Comparison of ENCODE assay signal across 9 cellular contexts in the genomic region with DNA sequence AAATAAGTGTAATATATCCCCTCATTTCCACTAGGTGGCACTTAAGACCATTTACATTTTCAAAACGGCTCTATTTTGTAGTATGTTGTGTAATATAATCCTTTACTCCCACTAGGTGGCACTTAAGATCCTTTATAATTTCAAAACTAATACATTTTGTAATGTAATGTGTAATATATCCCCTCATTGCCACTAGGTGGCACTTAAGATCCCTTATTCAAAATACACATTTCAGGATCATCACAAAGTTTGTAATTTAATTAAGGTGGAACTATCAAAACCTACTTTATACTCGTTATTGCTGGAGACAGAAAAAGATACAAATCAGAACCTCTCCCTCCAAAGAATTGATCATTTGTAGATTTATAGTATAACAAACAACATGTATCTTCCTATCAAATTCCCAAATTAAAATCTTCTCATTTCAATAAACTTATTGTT.
DNase-seq lines count a peak whose midpoint lies in the region; ATAC-seq and TF ChIP-seq lines count a peak whose summit lies in the region.
"Had no signal": no experiment of that assay in that cellular context is flagged by ENCODE, and none has a peak within 500 bp of the region (broad histone marks: within the 10 kb centered on the region; RNA-seq: fewer than 3 reads in every experiment).

No MANE protein-coding gene starts in this region.

- no peaks in the 10 kb centered on the region for H3K27me3 Mint-ChIP-seq in CD4-positive, CD25-positive, alpha-beta regulatory T cell
- H3K27me3 Mint-ChIP-seq in T-helper 17 cell (no peaks in the 10 kb centered on the region), osteocyte (ENCODE audit: unreplicated experiment) (no peaks in the 10 kb centered on the region)

- no peaks in the 10 kb centered on the region for H3K4me1 ChIP-seq in CD4-positive, CD25-positive, alpha-beta regulatory T cell (ENCODE audit: control insufficient read depth, insufficient read depth, low read length, poor library complexity, severe bottlenecking)

- TF ChIP-seq CTCF in fibroblast of villous mesenchyme (IDR thresholded peaks at IDR 0.05; ENCODE audit: insufficient read depth, low read depth, low read length): peak; percentile 64
- peak; percentile 82 for TF ChIP-seq CTCF in osteocyte (IDR thresholded peaks at IDR 0.05)

- H3K9me3 ChIP-seq in CD4-positive, CD25-positive, alpha-beta regulatory T cell (ENCODE audit: control insufficient read depth in 2 of 2, low read length in 2 of 2): no peaks in the 10 kb centered on the region
- H3K9me3 ChIP-seq in T-helper 17 cell (ENCODE audit: control insufficient read depth, low read length, poor library complexity, severe bottlenecking): no peaks in the 10 kb centered on the region
- H3K9me3 ChIP-seq: SJCRH30 had no signal

- H3K36me3 ChIP-seq in CD4-positive, CD25-positive, alpha-beta regulatory T cell (ENCODE audit: control insufficient read depth, insufficient read depth, low read length): no peaks in the 10 kb centered on the region
- H3K36me3 ChIP-seq: SJCRH30 had no signal

- peak in 2 of 3 donors; percentile 74 to 83 for DNase-seq in CD4-positive, CD25-positive, alpha-beta regulatory T cell
- DNase-seq in NCI-H2029 treated with DMSO at 0.1 percent for 48 hours (lab: John Stamatoyannopoulos, UW): peak; percentile 14
- no peak for DNase-seq in T-helper 17 cell
- DNase-seq in fibroblast of villous mesenchyme (ENCODE audit: low read depth): peak; percentile 89
- DNase-seq in osteocyte (ENCODE audit: extremely low spot score, unreplicated experiment): no peak

- H3K27ac ChIP-seq in CD4-positive, CD25-positive, alpha-beta regulatory T cell (ENCODE audit: insufficient read depth, low read length, poor library complexity, severe bottlenecking): no peak overlapping the region
- H3K27ac ChIP-seq: SJCRH30 had no signal

- H3K27me3 ChIP-seq in CD4-positive, CD25-positive, alpha-beta regulatory T cell (ENCODE audit: control insufficient read depth, insufficient read depth, low read length): peaks cover 8% of the 10 kb centered on the region
- H3K27me3 ChIP-seq: SJCRH30 had no signal

- peak; percentile 97 for ATAC-seq in CD4-positive, CD25-positive, alpha-beta regulatory T cell (ENCODE audit: low read depth in 2 of 2)
- peak; percentile 90 for ATAC-seq in GM18870 (IDR thresholded peaks at IDR 0.05; ENCODE audit: unreplicated experiment)
- peak; percentile 87 for ATAC-seq in HG03060 (IDR thresholded peaks at IDR 0.05; ENCODE audit: low read depth, unreplicated experiment)
- ATAC-seq in T-helper 17 cell: peak; percentile 99
- no peak for ATAC-seq in HG03457 (IDR thresholded peaks at IDR 0.05; ENCODE audit: unreplicated experiment)

- H3K4me3 ChIP-seq in CD4-positive, CD25-positive, alpha-beta regulatory T cell (ENCODE audit: low read depth, low read length): no peak overlapping the region
- H3K4me3 ChIP-seq in fibroblast of villous mesenchyme (ENCODE audit: low read depth, low read length): no peak overlapping the region
- H3K4me3 ChIP-seq: SJCRH30 had no signal

- H3K36me3 Mint-ChIP-seq in CD4-positive, CD25-positive, alpha-beta regulatory T cell: no peaks in the 10 kb centered on the region
- H3K36me3 Mint-ChIP-seq in T-helper 17 cell (ENCODE audit: low read depth): no peaks in the 10 kb centered on the region
- no peaks in the 10 kb centered on the region for H3K36me3 Mint-ChIP-seq in osteocyte (ENCODE audit: unreplicated experiment)

- no peaks in the 10 kb centered on the region for H3K4me1 Mint-ChIP-seq in CD4-positive, CD25-positive, alpha-beta regulatory T cell
- H3K4me1 Mint-ChIP-seq in T-helper 17 cell (no peaks in the 10 kb centered on the region), osteocyte (ENCODE audit: unreplicated experiment) (peaks cover 18% of the 10 kb centered on the region)

- no peak overlapping the region for H3K27ac Mint-ChIP-seq in CD4-positive, CD25-positive, alpha-beta regulatory T cell
- H3K27ac Mint-ChIP-seq in T-helper 17 cell: no peak overlapping the region
- no peak overlapping the region for H3K27ac Mint-ChIP-seq in osteocyte (ENCODE audit: unreplicated experiment)

- no peaks in the 10 kb centered on the region for H3K9me3 Mint-ChIP-seq in CD4-positive, CD25-positive, alpha-beta regulatory T cell
- no peaks in the 10 kb centered on the region for H3K9me3 Mint-ChIP-seq in osteocyte (ENCODE audit: unreplicated experiment)

- H3K4me3 Mint-ChIP-seq in CD4-positive, CD25-positive, alpha-beta regulatory T cell: no peak overlapping the region
- H3K4me3 Mint-ChIP-seq in T-helper 17 cell (no peak overlapping the region), osteocyte (ENCODE audit: unreplicated experiment) (no peak overlapping the region)

Comparison
In these comparisons a context has a peak if more than half of its experiments do, and no peak if none do; other contexts are left out.
1. DNase-seq: peak in CD4-positive, CD25-positive, alpha-beta regulatory T cell (2 of 3), NCI-H2029 treated with DMSO at 0.1 percent for 48 hours (single experiment) and fibroblast of villous mesenchyme (single experiment); none in T-helper 17 cell (0 of 3) and osteocyte (single experiment).